Comparison of ENCODE assay signal across 22 cellular contexts in the genomic region with DNA sequence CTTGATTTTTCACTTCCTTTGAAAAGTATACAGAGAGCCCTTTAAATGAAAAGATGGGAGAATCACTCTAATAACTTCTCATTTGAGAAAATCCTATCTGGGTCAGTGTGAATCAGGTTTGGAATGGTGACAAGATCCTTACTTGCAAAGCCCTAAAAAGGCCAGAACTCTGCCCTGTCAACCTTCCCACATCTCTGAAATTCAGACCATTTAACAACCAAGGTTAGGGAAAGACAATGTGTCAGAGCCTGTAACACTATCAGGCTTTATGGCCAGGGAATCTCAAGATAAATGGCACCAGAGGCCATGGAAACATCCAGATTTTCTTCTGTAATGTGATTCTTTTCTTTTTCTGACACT.
DNase-seq lines count a peak whose midpoint lies in the region; FAIRE-seq and TF ChIP-seq lines count a peak whose summit lies in the region.
"Had no signal": no experiment of that assay in that cellular context is flagged by ENCODE, and none has a peak within 500 bp of the region (broad histone marks: within the 10 kb centered on the region; RNA-seq: fewer than 3 reads in every experiment).

No MANE protein-coding gene starts in this region.

- H3K27me3 ChIP-seq in mammary epithelial cell (ENCODE audit: insufficient read depth, low read length) (no peaks in the 10 kb centered on the region), keratinocyte (ENCODE audit: control insufficient read depth, extremely low read depth, insufficient read depth, low read length) (no peaks in the 10 kb centered on the region), smooth muscle cell (ENCODE audit: low read depth) (no peaks in the 10 kb centered on the region)
- H3K27me3 ChIP-seq: Peyer's patch had no signal

- no TSS peak for BruUV-seq in MCF 10A (replicated peaks; lab: Mats Ljungman, UMichigan)
- BruUV-seq in mammary epithelial cell (replicated peaks; lab: Mats Ljungman, UMichigan), result no TSS peak

- no peak for DNase-seq in MCF 10A (ENCODE audit: unreplicated experiment)
- no peak for DNase-seq in mammary epithelial cell
- no peak for DNase-seq in keratinocyte (ENCODE audit: low read depth, low spot score)
- DNase-seq in smooth muscle cell (lab: John Stamatoyannopoulos, UW; ENCODE audit: unreplicated experiment), result no peak
- no peak for DNase-seq in NCI-H2171 treated with DMSO at 0.1 percent for 48 hours (lab: John Stamatoyannopoulos, UW)
- no peak for DNase-seq in NCI-H524 treated with DMSO at 0.1 percent for 48 hours (lab: John Stamatoyannopoulos, UW)
- DNase-seq in medulla oblongata (ENCODE audit: extremely low spot score), result no peak
- no peak for DNase-seq in activated T-cell treated with anti-CD3 and anti-CD28 coated beads, Interleukin-2, amount 50 U/mL, for 48 hours
- DNase-seq: ACHN; C1 segment of cervical spinal cord; CD8-positive, alpha-beta T cell; DMS153; GDM1; KG1; NCI-H1105 treated with DMSO at 0.1 percent for 48 hours; NCI-H1694; NCI-H2081; NCI-H2171; NCI-H526; Peyer's patch had no signal

- H2AFZ ChIP-seq in mammary epithelial cell (ENCODE audit: low read depth, low read length) (no peak overlapping the region), keratinocyte (ENCODE audit: control insufficient read depth, low read length) (no peak overlapping the region), smooth muscle cell (ENCODE audit: low read depth) (no peak overlapping the region)

- intact Hi-C loops in MCF 10A (cut with micrococcal nuclease), result no loop called here
- intact Hi-C loops in mammary epithelial cell (cut with micrococcal nuclease), result no loop called here

- no peaks in the 10 kb centered on the region for H3F3A ChIP-seq in smooth muscle cell (ENCODE audit: low read depth)

- H3K4me1 Mint-ChIP-seq in MCF 10A (ENCODE audit: insufficient read depth, unreplicated experiment), result peaks cover 11% of the 10 kb centered on the region

- no peaks in the 10 kb centered on the region for H3K9me3 Mint-ChIP-seq in MCF 10A (ENCODE audit: unreplicated experiment)
- H3K9me3 Mint-ChIP-seq: CD8-positive, alpha-beta T cell had no signal

- H3K4me2 ChIP-seq in mammary epithelial cell (ENCODE audit: insufficient read depth, low read depth, low read length) (no peak overlapping the region), keratinocyte (ENCODE audit: control insufficient read depth, extremely low read depth, insufficient read depth, low read depth, low read length) (peak overlapping the region; percentile 56), smooth muscle cell (no peak overlapping the region)

- no peak overlapping the region for H3K4me3 Mint-ChIP-seq in MCF 10A (ENCODE audit: unreplicated experiment)
- H3K4me3 Mint-ChIP-seq: CD8-positive, alpha-beta T cell had no signal

- H3K9me3 ChIP-seq in mammary epithelial cell (replicated peaks; ENCODE audit: insufficient read depth, low read length), result no peaks in the 10 kb centered on the region
- no peaks in the 10 kb centered on the region for H3K9me3 ChIP-seq in keratinocyte (ENCODE audit: control insufficient read depth, low read depth, low read length)
- H3K9me3 ChIP-seq in smooth muscle cell (replicated peaks; ENCODE audit: low read depth), result no peaks in the 10 kb centered on the region
- H3K9me3 ChIP-seq: Peyer's patch had no signal

- dilution Hi-C loops in mammary epithelial cell (cut with HindIII; ENCODE audit: low sequenced_read_pairs) (no loop called here), keratinocyte (cut with MboI; ENCODE audit: extremely low pct_ligation_motif_present, low sequenced_read_pairs) (no loop called here)

- no peaks in the 10 kb centered on the region for H3K36me3 Mint-ChIP-seq in MCF 10A (ENCODE audit: insufficient read depth, unreplicated experiment)
- H3K36me3 Mint-ChIP-seq: CD8-positive, alpha-beta T cell had no signal

- H3K36me3 ChIP-seq in mammary epithelial cell (ENCODE audit: insufficient read depth, low read length) (no peaks in the 10 kb centered on the region), keratinocyte (ENCODE audit: control insufficient read depth in 2 of 2, extremely low read depth in 1 of 2, insufficient read depth in 2 of 2, low read length in 2 of 2) (no peaks in the 10 kb centered on the region), smooth muscle cell (ENCODE audit: low read depth) (no peaks in the 10 kb centered on the region)
- H3K36me3 ChIP-seq: Peyer's patch had no signal

- H3K9me1 ChIP-seq in keratinocyte (ENCODE audit: control insufficient read depth, extremely low read depth, insufficient read depth, low read length), result no peaks in the 10 kb centered on the region

- H3K27ac ChIP-seq in mammary epithelial cell (ENCODE audit: insufficient read depth, low read depth, low read length) (no peak overlapping the region), keratinocyte (ENCODE audit: control insufficient read depth, insufficient read depth, low read length) (peak overlapping the region; percentile 26), smooth muscle cell (ENCODE audit: low read depth) (peak overlapping the region; percentile 76)
- H3K27ac ChIP-seq: 22Rv1, Peyer's patch had no signal

- H3K4me1 ChIP-seq in mammary epithelial cell (ENCODE audit: insufficient read depth, low read length) (no peaks in the 10 kb centered on the region), keratinocyte (ENCODE audit: control insufficient read depth, extremely low read depth, insufficient read depth, low read length) (peaks cover 15% of the 10 kb centered on the region), smooth muscle cell (ENCODE audit: low read depth) (no peaks in the 10 kb centered on the region)
- H3K4me1 ChIP-seq: Peyer's patch had no signal

- peak overlapping the region; percentile 14 for H3K27ac Mint-ChIP-seq in MCF 10A (ENCODE audit: low read depth, unreplicated experiment)
- H3K27ac Mint-ChIP-seq: CD8-positive, alpha-beta T cell had no signal

- H3K79me2 ChIP-seq in mammary epithelial cell (ENCODE audit: insufficient read depth, low read length), result no peaks in the 10 kb centered on the region
- no peaks in the 10 kb centered on the region for H3K79me2 ChIP-seq in keratinocyte (ENCODE audit: control insufficient read depth, insufficient read depth, low read length)
- H3K79me2 ChIP-seq in smooth muscle cell (ENCODE audit: low read depth), result no peaks in the 10 kb centered on the region

- TF ChIP-seq CTCF in MCF 10A (IDR thresholded peaks at IDR 0.05; ENCODE audit: unreplicated experiment), result no peak
- no peak for TF ChIP-seq CTCF in mammary epithelial cell (conservative IDR thresholded peaks at IDR 0.05 in 1 of 2, IDR thresholded peaks at IDR 0.05 in 1 of 2; ENCODE audit: extremely low read depth in 1 of 2, insufficient read depth in 1 of 2, low read depth in 1 of 2, low read length in 2 of 2)
- TF ChIP-seq CTCF in keratinocyte (optimal IDR thresholded peaks at IDR 0.05 in 1 of 3, IDR thresholded peaks at IDR 0.05 in 1 of 3, conservative IDR thresholded peaks at IDR 0.05 in 1 of 3; ENCODE audit: extremely low read depth in 1 of 3, insufficient read depth in 2 of 3, low read length in 3 of 3), result no peak
- TF ChIP-seq CTCF in smooth muscle cell (IDR thresholded peaks at IDR 0.05; ENCODE audit: borderline replicate concordance, insufficient read depth, poor library complexity, severe bottlenecking), result no peak

- H4K20me1 ChIP-seq in mammary epithelial cell (ENCODE audit: insufficient read depth, low read length), result no peaks in the 10 kb centered on the region
- H4K20me1 ChIP-seq in keratinocyte (ENCODE audit: control insufficient read depth, extremely low read depth, insufficient read depth, low read length), result no peaks in the 10 kb centered on the region
- H4K20me1 ChIP-seq in smooth muscle cell (ENCODE audit: low read depth), result no peaks in the 10 kb centered on the region

- H3K27me3 Mint-ChIP-seq in MCF 10A (ENCODE audit: insufficient read depth, unreplicated experiment), result no peaks in the 10 kb centered on the region

- CTCF ChIA-PET in MCF 10A (lab: Yijun Ruan, JAX), result interaction anchor here (0.6 kb wide), 1 partner anchor 28 kb away, joined by 3 read pairs; no protein-coding TSS in a partner anchor
- CTCF ChIA-PET in mammary epithelial cell (lab: Charles Lee; ENCODE audit: low non-redundant PET), result no interaction called here

- H3K4me3 ChIP-seq in mammary epithelial cell (replicated peaks in 1 of 3; ENCODE audit: insufficient read depth in 1 of 3, low read depth in 2 of 3, low read length in 3 of 3) (no peak overlapping the region), keratinocyte (ENCODE audit: control insufficient read depth in 2 of 3, extremely low read depth in 1 of 3, insufficient read depth in 2 of 3, low read depth in 1 of 3, low read length in 3 of 3) (no peak overlapping the region), smooth muscle cell (no peak overlapping the region)
- H3K4me3 ChIP-seq: Peyer's patch had no signal

- FAIRE-seq in keratinocyte (lab: Jason Lieb, UNC), result no peak
- FAIRE-seq: H54 had no signal

- POLR2A ChIA-PET in MCF 10A (lab: Yijun Ruan, JAX), result interaction anchor here (0.8 kb wide), 1 partner anchor 14 kb away, joined by 3 read pairs; no protein-coding TSS in a partner anchor

- in situ Hi-C loops in mammary epithelial cell (cut with MboI; ENCODE audit: low sequenced_read_pairs in 2 of 2), result no loop called here

- H3K9ac ChIP-seq in mammary epithelial cell (ENCODE audit: insufficient read depth, low read length), result no peak overlapping the region
- no peak overlapping the region for H3K9ac ChIP-seq in keratinocyte (ENCODE audit: control insufficient read depth, extremely low read depth, insufficient read depth, low read length)
- H3K9ac ChIP-seq in smooth muscle cell (ENCODE audit: low read depth), result no peak overlapping the region
